Comparison of ENCODE assay signal across 14 cellular contexts in genomic region chr14:102029956-102030355, GRCh38. TPM values are rescaled to one million over a fixed set of nuclear protein-coding genes. Genes with fewer than 3 reads are reported as not detected.
DNase-seq lines count a peak whose midpoint lies in the region; ATAC-seq and TF ChIP-seq lines count a peak whose summit lies in the region.
"Had no signal": no experiment of that assay in that cellular context is flagged by ENCODE, and none has a peak within 500 bp of the region (broad histone marks: within the 10 kb centered on the region; RNA-seq: fewer than 3 reads in every experiment).

No MANE protein-coding gene starts in this region.

- H3K36me3 Mint-ChIP-seq in CD4-positive, alpha-beta T cell (ENCODE audit: low read depth): peaks cover 92% of the 10 kb centered on the region

- no peaks in the 10 kb centered on the region for H3K9me3 Mint-ChIP-seq in CD4-positive, alpha-beta T cell
- H3K9me3 Mint-ChIP-seq: CD8-positive, alpha-beta T cell; H9; neural progenitor cell had no signal

- ATAC-seq in RWPE2 (ENCODE audit: low read depth) (no peak), GM21381 (IDR thresholded peaks at IDR 0.05; ENCODE audit: unreplicated experiment) (no peak)
- no peak for ATAC-seq in CD4-positive, alpha-beta T cell (ENCODE audit: poor library complexity)
- ATAC-seq: CD8-positive, alpha-beta T cell had no signal

- H3K27ac ChIP-seq in AG04450 (ENCODE audit: low read depth, low read length) (no peak overlapping the region), RWPE2 (ENCODE audit: poor library complexity, severe bottlenecking) (peak overlapping the region; percentile 67)
- H3K27ac ChIP-seq in CD4-positive, alpha-beta T cell (ENCODE audit: low read depth, low read length): no peak overlapping the region
- H3K27ac ChIP-seq: neural progenitor cell had no signal

- no peak overlapping the region for H3K4me3 Mint-ChIP-seq in CD4-positive, alpha-beta T cell
- H3K4me3 Mint-ChIP-seq: CD8-positive, alpha-beta T cell; H9; neural progenitor cell had no signal

- peaks cover 26% of the 10 kb centered on the region for H3K4me1 ChIP-seq in RWPE2 (ENCODE audit: insufficient read depth, poor library complexity, severe bottlenecking)
- H3K4me1 ChIP-seq: neural progenitor cell had no signal

- H3K4me1 Mint-ChIP-seq in CD4-positive, alpha-beta T cell (ENCODE audit: low read depth): no peaks in the 10 kb centered on the region
- H3K4me1 Mint-ChIP-seq: H9, neural progenitor cell had no signal

- DNase-seq in AG04450 (ENCODE audit: low read depth, low spot score): peak; percentile 67
- peak; percentile 77 for DNase-seq in DMS 273 (lab: John Stamatoyannopoulos, UW; ENCODE audit: unreplicated experiment)
- DNase-seq in RWPE2 (ENCODE audit: low spot score): no peak
- peak; percentile 67 for DNase-seq in fibroblast of peridontal ligament (ENCODE audit: extremely low read depth)
- no peak for DNase-seq in ecto neural progenitor cell (ENCODE audit: low spot score)
- no peak for DNase-seq in cerebellar cortex (ENCODE audit: low spot score)
- no peak for DNase-seq in CD4-positive, alpha-beta T cell
- DNase-seq: activated CD8-positive, alpha-beta memory T cell treated with anti-CD3 and anti-CD28 coated beads, Interleukin-2, amount 50 U/mL, for 48 hours; aorta; CD8-positive, alpha-beta T cell; H9; NCI-H1105 had no signal

- CTCF ChIA-PET in AG04450 (lab: Charles Lee): interaction anchor here (2.0 to 2.2 kb wide), 3 partner anchors 67 to 70 kb away, joined by 8 to 10 read pairs (median 9); no protein-coding TSS in a partner anchor
- CTCF ChIA-PET in CD4-positive, alpha-beta T cell (lab: Charles Lee): interaction anchor here (0.8 kb wide), 1 partner anchor 67 kb away, joined by 3 read pairs; no protein-coding TSS in a partner anchor

- H3K27me3 ChIP-seq in AG04450 (ENCODE audit: control insufficient read depth, insufficient read depth, low read length): no peaks in the 10 kb centered on the region
- no peaks in the 10 kb centered on the region for H3K27me3 ChIP-seq in RWPE2 (ENCODE audit: insufficient read depth, poor library complexity, severe bottlenecking)
- H3K27me3 ChIP-seq in CD4-positive, alpha-beta T cell (ENCODE audit: control insufficient read depth, insufficient read depth, low read length): no peaks in the 10 kb centered on the region
- H3K27me3 ChIP-seq: neural progenitor cell had no signal

- H3K9me3 ChIP-seq in AG04450 (ENCODE audit: control insufficient read depth, insufficient read depth, low read length) (no peaks in the 10 kb centered on the region), RWPE2 (ENCODE audit: severe bottlenecking) (no peaks in the 10 kb centered on the region)
- no peaks in the 10 kb centered on the region for H3K9me3 ChIP-seq in CD4-positive, alpha-beta T cell (ENCODE audit: control insufficient read depth, low read length)

- peaks cover 100% of the 10 kb centered on the region for H3K36me3 ChIP-seq in RWPE2 (ENCODE audit: low read depth)

- no peaks in the 10 kb centered on the region for H3K27me3 Mint-ChIP-seq in CD4-positive, alpha-beta T cell

- H3K27ac Mint-ChIP-seq in CD4-positive, alpha-beta T cell: no peak overlapping the region
- H3K27ac Mint-ChIP-seq: CD8-positive, alpha-beta T cell had no signal

- TF ChIP-seq CTCF in AG04450 (IDR thresholded peaks at IDR 0.05; ENCODE audit: low read depth, low read length) (no peak), RWPE2 (IDR thresholded peaks at IDR 0.05; ENCODE audit: poor library complexity, severe bottlenecking) (no peak)
- no peak for TF ChIP-seq CTCF in CD4-positive, alpha-beta T cell (IDR thresholded peaks at IDR 0.05)

- POLR2A ChIA-PET in AG04450 (lab: Yijun Ruan, JAX): interaction anchor here (0.6 to 1.7 kb wide), 3 partner anchors 21 to 269 kb away, joined by 3 to 5 read pairs (median 4); no protein-coding TSS in a partner anchor
- POLR2A ChIA-PET in CD4-positive, alpha-beta T cell (lab: Charles Lee): no interaction called here

- H3K4me3 ChIP-seq in AG04450 (ENCODE audit: low read depth, low read length) (no peak overlapping the region), RWPE2 (ENCODE audit: severe bottlenecking) (no peak overlapping the region)
- H3K4me3 ChIP-seq: neural progenitor cell had no signal

- intact Hi-C loops in CD4-positive, alpha-beta T cell (cut with DNase I, micrococcal nuclease): loop anchor here (5.0 to 10.0 kb wide), 2 partner anchors 43 to 55 kb away; partner anchors contain the start of gene HSP90AA1 (in 1 of the 2)

RNA-seq across cellular contexts. Expression of gene HSP90AA1, which starts 56.9 kb away (rescaled TPM):
- polyA plus RNA-seq in AG04450 (2011; rRNA removed): 543 and 822 TPM in 2 replicates
- 356 and 425 TPM in 2 replicates for polyA minus RNA-seq in AG04450 (2011; rRNA and poly(A)+ RNA removed)
- total RNA-seq in CD4-positive, alpha-beta T cell: 100 to 1,000 TPM; 451 to 462 TPM

Comparison
In these comparisons a context has a peak if more than half of its experiments do, and no peak if none do; other contexts are left out.
1. DNase-seq: peak in AG04450 (single experiment), DMS 273 (single experiment) and fibroblast of peridontal ligament (single experiment); none in RWPE2 (single experiment), ecto neural progenitor cell (single experiment), cerebellar cortex (single experiment) and CD4-positive, alpha-beta T cell (0 of 10).